Comparison of ENCODE assay signal across 10 cellular contexts in genomic region chr3:113255854-113256615, GRCh38. TPM values are rescaled to one million over a fixed set of nuclear protein-coding genes. Genes with fewer than 3 reads are reported as not detected.
"Had no signal": no experiment of that assay in that cellular context is flagged by ENCODE, and none has a peak within 500 bp of the region (broad histone marks: within the 10 kb centered on the region; RNA-seq: fewer than 3 reads in every experiment).

No MANE protein-coding gene starts in this region.

- H3K36me3 ChIP-seq: pancreas had no signal

- H3K27me3 ChIP-seq: pancreas had no signal

- H3K36me3 Mint-ChIP-seq: activated naive CD8-positive, alpha-beta T cell treated with anti-CD3 and anti-CD28 coated beads for 36 hours had no signal

- H3K9me3 ChIP-seq: pancreas had no signal

- H3K4me1 ChIP-seq: pancreas had no signal

- H3K27ac Mint-ChIP-seq: activated naive CD8-positive, alpha-beta T cell treated with anti-CD3 and anti-CD28 coated beads for 36 hours had no signal

- DNase-seq: activated CD4-positive, CD25-positive, alpha-beta regulatory T cell; activated gamma-delta T cell; activated naive CD8-positive, alpha-beta T cell treated with anti-CD3 and anti-CD28 coated beads for 36 hours; activated T-cell treated with anti-CD3 and anti-CD28 coated beads, Interleukin-2, amount 50 U/mL, for 48 hours; left ventricle myocardium superior; pancreas; stimulated activated CD4-positive, alpha-beta T cell treated with anti-CD3 and anti-CD28 coated beads, Interleukin-15, amount 100 ng/mL, for 24 hours; stimulated activated CD4-positive, alpha-beta T cell treated with anti-CD3 and anti-CD28 coated beads, Interleukin-4, amount 100 ng/mL, for 24 hours; T-helper 2 cell had no signal

- H3K4me1 Mint-ChIP-seq: activated naive CD8-positive, alpha-beta T cell treated with anti-CD3 and anti-CD28 coated beads for 36 hours had no signal

- H3K27me3 Mint-ChIP-seq: activated naive CD8-positive, alpha-beta T cell treated with anti-CD3 and anti-CD28 coated beads for 36 hours had no signal

- H3K4me3 ChIP-seq: pancreas had no signal

- H3K27ac ChIP-seq: pancreas had no signal

- H3K9me3 Mint-ChIP-seq: activated naive CD8-positive, alpha-beta T cell treated with anti-CD3 and anti-CD28 coated beads for 36 hours had no signal

- H3K4me3 Mint-ChIP-seq: activated naive CD8-positive, alpha-beta T cell treated with anti-CD3 and anti-CD28 coated beads for 36 hours had no signal

RNA-seq across cellular contexts. Expression of gene BOC, which starts 44.7 kb away (rescaled TPM):
- total RNA-seq: endothelial cell of umbilical vein had no signal
